ENCODE assay signal across 1 cellular context in the genomic region with DNA sequence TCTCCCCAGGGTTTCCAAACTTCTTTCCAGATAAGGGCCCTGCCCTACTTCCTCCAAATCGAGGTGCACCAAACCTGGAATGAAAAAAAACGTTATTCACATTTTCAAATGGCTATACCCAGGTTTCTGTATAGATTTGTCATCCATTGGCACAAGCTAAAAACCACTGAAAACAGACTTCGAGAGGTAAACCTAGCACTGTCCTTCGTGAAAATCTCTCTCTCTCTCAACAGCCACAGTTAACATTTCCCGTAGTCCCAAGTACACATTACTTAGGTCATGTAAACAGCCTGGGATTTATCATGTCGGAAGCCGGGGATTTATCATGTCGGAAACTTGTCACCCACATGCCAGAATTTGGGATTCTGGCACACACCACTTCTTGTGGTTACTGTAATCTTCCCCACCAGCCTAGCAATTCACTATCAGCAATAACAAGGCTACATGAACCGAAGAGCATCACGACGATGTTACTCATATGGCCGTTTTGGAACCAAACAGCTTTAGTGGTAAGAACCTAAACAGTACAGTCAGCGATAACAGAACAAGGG.
TF ChIP-seq lines count a peak whose summit lies in the region.

No MANE protein-coding gene starts in this region.

TF ChIP-seq in IMR-90, 13 proteins besides CTCF, POLR2A, EP300 and RAD21:
- TF ChIP-seq CHD1 (IDR thresholded peaks at IDR 0.05; ENCODE audit: low read depth, low read length) (0 out of 2 replicates have a peak, but pooled peaks have one; percentile 89), MAFK (IDR thresholded peaks at IDR 0.05; ENCODE audit: low read depth, low read length) (peak; percentile 64), FOS (IDR thresholded peaks at IDR 0.05; ENCODE audit: low read depth, low read length) (no peak), NFE2L2 (IDR thresholded peaks at IDR 0.05; ENCODE audit: low read depth, low read length) (no peak), SMC3 (IDR thresholded peaks at IDR 0.05; ENCODE audit: low read depth, low read length) (no peak)
TF ChIP-seq in IMR-90: peak in this region for 2.
